In the genomic region with DNA sequence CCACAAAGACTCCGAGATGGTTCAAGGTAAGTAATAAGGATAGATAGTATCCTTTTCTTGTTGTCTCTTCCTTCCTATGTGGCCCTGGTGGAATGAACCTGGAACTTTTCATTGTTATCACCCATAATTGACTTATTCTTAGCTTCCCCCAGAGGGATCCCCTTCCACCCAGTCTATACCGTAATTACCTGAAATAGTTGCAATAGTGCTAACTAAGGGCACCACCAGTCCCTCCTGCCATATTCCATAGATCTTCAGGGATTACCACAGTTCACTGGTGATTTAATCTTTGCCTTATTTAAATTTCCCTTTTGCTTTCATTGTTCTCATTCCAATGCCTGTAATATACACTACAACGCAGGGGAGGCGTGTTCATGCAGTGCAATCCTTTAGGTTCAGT, we compare ENCODE assay signal across 21 cellular contexts. TPM values are rescaled to one million over a fixed set of nuclear protein-coding genes. Genes with fewer than 3 reads are reported as not detected.
DNase-seq lines count a peak whose midpoint lies in the region; ATAC-seq, FAIRE-seq and TF ChIP-seq lines count a peak whose summit lies in the region.
"Had no signal": no experiment of that assay in that cellular context is flagged by ENCODE, and none has a peak within 500 bp of the region (broad histone marks: within the 10 kb centered on the region; RNA-seq: fewer than 3 reads in every experiment).

No MANE protein-coding gene starts in this region.

- CTCF ChIA-PET in H1 (lab: Charles Lee; ENCODE audit: partially characterized antibody) = interaction anchor here (0.6 to 1.3 kb wide), 4 partner anchors 21 to 482 kb away, joined by 3 to 4 read pairs (median 3); no protein-coding TSS in a partner anchor

- H4K91ac ChIP-seq in H1 (replicated peaks; ENCODE audit: insufficient read length, low read length) = no peak overlapping the region
- H4K91ac ChIP-seq in mesenchymal stem cell (ENCODE audit: low read length) = no peak overlapping the region

- FAIRE-seq in H1 (lab: Jason Lieb, UNC) = peak; percentile 45
- FAIRE-seq: GM12891, GM19239 had no signal

- H3K4me2 ChIP-seq in H1 (ENCODE audit: insufficient read depth in 1 of 2, low read depth in 2 of 2, low read length in 2 of 2) = no peak overlapping the region
- no peak overlapping the region for H3K4me2 ChIP-seq in mesendoderm (ENCODE audit: low read length)
- no peak overlapping the region for H3K4me2 ChIP-seq in mesenchymal stem cell (ENCODE audit: low read length, poor library complexity, severe bottlenecking)
- H3K4me2 ChIP-seq: BLaER1 had no signal

- H3K14ac ChIP-seq in H1 (ENCODE audit: insufficient read length) (no peak overlapping the region), mesenchymal stem cell (ENCODE audit: low read length in 2 of 2) (no peak overlapping the region)

- ATAC-seq in HG03571 (IDR thresholded peaks at IDR 0.05; ENCODE audit: unreplicated experiment) = no peak

- H2AFZ ChIP-seq in H1 (ENCODE audit: low read length) = no peak overlapping the region
- H2AFZ ChIP-seq in mesenchymal stem cell (ENCODE audit: low read depth, low read length) = no peak overlapping the region

- H3K79me2 ChIP-seq in H1 (ENCODE audit: control insufficient read depth in 1 of 2, insufficient read depth in 2 of 2, low read length in 2 of 2) (no peaks in the 10 kb centered on the region), mesendoderm (ENCODE audit: control insufficient read depth, insufficient read depth, low read length) (no peaks in the 10 kb centered on the region)

- H3K79me1 ChIP-seq in H1 (ENCODE audit: low read depth, low read length) (no peaks in the 10 kb centered on the region), mesendoderm (ENCODE audit: low read length) (no peaks in the 10 kb centered on the region), mesenchymal stem cell (replicated peaks; ENCODE audit: low read length, poor library complexity, severe bottlenecking) (no peaks in the 10 kb centered on the region)

- H3K23ac ChIP-seq in H1 (ENCODE audit: insufficient read length) (no peak overlapping the region), mesendoderm (ENCODE audit: low read length) (no peak overlapping the region), mesenchymal stem cell (ENCODE audit: low read length in 2 of 2) (no peak overlapping the region)

- no peak overlapping the region for H3K9ac ChIP-seq in H1 (replicated peaks in 1 of 4; ENCODE audit: extremely low read depth in 1 of 4, low read depth in 3 of 4, low read length in 3 of 4)
- no peak overlapping the region for H3K9ac ChIP-seq in mesendoderm (ENCODE audit: low read length)
- no peak overlapping the region for H3K9ac ChIP-seq in mesenchymal stem cell (ENCODE audit: low read length)
- H3K9ac ChIP-seq: BLaER1 had no signal

- H3K4ac ChIP-seq in H1 (replicated peaks; ENCODE audit: insufficient read length, low read depth, low read length) (no peak overlapping the region), mesendoderm (ENCODE audit: low read depth, low read length) (no peak overlapping the region), mesenchymal stem cell (ENCODE audit: low read depth in 1 of 2, low read length in 2 of 2) (no peak overlapping the region)

- no peak for TF ChIP-seq RAD21 in H1 (IDR thresholded peaks at IDR 0.05 in 1 of 2, conservative IDR thresholded peaks at IDR 0.05 in 1 of 2; ENCODE audit: low read depth in 2 of 2, low read length in 2 of 2)

- WGBS in H1 (ENCODE audit: extremely low coverage in 1 of 2, insufficient coverage in 1 of 2, insufficient read length in 1 of 2, insufficient replicate concordance in 2 of 2, low coverage in 1 of 2, low lambda C conversion rate in 2 of 2, missing lambda C conversion rate in 1 of 2), 2 experiments = 68% methylated on average over 4 of the region's 4 CpGs; no CpG with 5 or more reads in 1 of the 2 experiments
- WGBS in mesendoderm (ENCODE audit: extremely low coverage, insufficient coverage, low lambda C conversion rate) = no CpG with 5 or more reads among the region's 4 CpGs
- WGBS in mesenchymal stem cell = 73% methylated on average over 2 of the region's 4 CpGs

- H2BK12ac ChIP-seq in H1 (ENCODE audit: low read depth, low read length) = no peak overlapping the region
- H2BK12ac ChIP-seq in mesenchymal stem cell (ENCODE audit: low read length in 2 of 2) = no peak overlapping the region

- H3K4me1 ChIP-seq in HAP-1 (peaks cover 4% of the 10 kb centered on the region), H1 (replicated peaks in 1 of 4; ENCODE audit: control insufficient read depth in 3 of 4, insufficient read depth in 4 of 4, low read length in 3 of 4) (0 out of 7 replicates have a peak, but pooled peaks cover 0 to 3% (median 0%) of the 10 kb centered on the region in 4 experiments), mesendoderm (ENCODE audit: control insufficient read depth, low read depth, low read length) (no peaks in the 10 kb centered on the region), mesenchymal stem cell (ENCODE audit: control insufficient read depth, insufficient read depth, low read depth, low read length) (no peaks in the 10 kb centered on the region)
- H3K4me1 ChIP-seq: BE2C, BLaER1 had no signal

- in situ Hi-C loops in HAP-1 (cut with MboI; ENCODE audit: low sequenced_read_pairs) = no loop called here

- no peak for TF ChIP-seq EP300 in H1 (IDR thresholded peaks at IDR 0.05; ENCODE audit: borderline replicate concordance in 1 of 2, low read depth in 2 of 2, low read length in 2 of 2)

- DNase-seq in HAP-1 (ENCODE audit: low spot score in 2 of 2) = peak; percentile 42 to 79
- no peak for DNase-seq in H1 (ENCODE audit: low read depth in 1 of 2, low spot score in 2 of 2)
- DNase-seq in mesendoderm = peak; percentile 7
- no peak for DNase-seq in mesenchymal stem cell
- DNase-seq: 8988T; ACHN; BE2C; C1 segment of cervical spinal cord; CD4-positive, alpha-beta memory T cell; CD4-positive, CD25-positive, alpha-beta regulatory T cell; CD8-positive, alpha-beta memory T cell; COR-L47; DMS79 treated with DMSO at 0.1 percent for 48 hours; GF-D8 had no signal

- no peak overlapping the region for H3K27ac ChIP-seq in H1 (ENCODE audit: low read depth, low read length)
- H3K27ac ChIP-seq in mesendoderm (ENCODE audit: low read depth, low read length) = no peak overlapping the region
- no peak overlapping the region for H3K27ac ChIP-seq in mesenchymal stem cell (ENCODE audit: low read length, poor library complexity, severe bottlenecking)
- H3K27ac ChIP-seq: BLaER1 had no signal

- H2BK120ac ChIP-seq in H1 (replicated peaks; ENCODE audit: low read depth, low read length) = no peak overlapping the region
- no peak overlapping the region for H2BK120ac ChIP-seq in mesendoderm (ENCODE audit: low read depth, low read length)
- H2BK120ac ChIP-seq in mesenchymal stem cell (ENCODE audit: low read depth, low read length) = no peak overlapping the region

- H4K20me1 ChIP-seq in H1 (replicated peaks in 1 of 2; ENCODE audit: control insufficient read depth in 1 of 2, insufficient read depth in 2 of 2, low read length in 2 of 2) = no peaks in the 10 kb centered on the region
- H4K20me1 ChIP-seq: BLaER1 had no signal

- H3K18ac ChIP-seq in H1 (ENCODE audit: extremely low read depth, low read length) = no peak overlapping the region
- H3K18ac ChIP-seq in mesendoderm (ENCODE audit: low read length) = no peak overlapping the region
- H3K18ac ChIP-seq in mesenchymal stem cell (ENCODE audit: low read depth in 1 of 2, low read length in 2 of 2) = no peak overlapping the region

- H2BK20ac ChIP-seq in H1 (ENCODE audit: low read length) = no peak overlapping the region

- H3K27me3 ChIP-seq in HAP-1 (ENCODE audit: low read depth) = no peaks in the 10 kb centered on the region
- no peaks in the 10 kb centered on the region for H3K27me3 ChIP-seq in H1 (replicated peaks in 1 of 4; ENCODE audit: control insufficient read depth in 3 of 4, extremely low read depth in 1 of 4, insufficient read depth in 3 of 4, low read length in 3 of 4)
- no peaks in the 10 kb centered on the region for H3K27me3 ChIP-seq in mesendoderm (ENCODE audit: insufficient read depth, low read length, poor library complexity)
- H3K27me3 ChIP-seq in mesenchymal stem cell (ENCODE audit: control insufficient read depth in 1 of 2, insufficient read depth in 1 of 2, low read length in 2 of 2) = no peaks in the 10 kb centered on the region
- H3K27me3 ChIP-seq: BE2C, BLaER1 had no signal

- H2BK15ac ChIP-seq in H1 (ENCODE audit: low read length) (no peak overlapping the region), mesendoderm (replicated peaks; ENCODE audit: low read depth) (no peak overlapping the region), mesenchymal stem cell (ENCODE audit: low read depth, poor library complexity, severe bottlenecking) (no peak overlapping the region)

- TF ChIP-seq POLR2A in H1 (IDR thresholded peaks at IDR 0.05; ENCODE audit: control extremely low read depth in 1 of 2, low read depth in 2 of 2, low read length in 2 of 2) = no peak

- H3K9me3 ChIP-seq in HAP-1 = no peaks in the 10 kb centered on the region
- no peaks in the 10 kb centered on the region for H3K9me3 ChIP-seq in H1 (ENCODE audit: insufficient read depth in 2 of 2, low read depth in 1 of 2, low read length in 1 of 2)
- H3K9me3 ChIP-seq in mesenchymal stem cell (ENCODE audit: control insufficient read depth, low read length) = no peaks in the 10 kb centered on the region
- H3K9me3 ChIP-seq: BE2C, BLaER1 had no signal

- no peak overlapping the region for H4K8ac ChIP-seq in H1 (ENCODE audit: extremely low read depth, insufficient read depth, low read length)
- no peak overlapping the region for H4K8ac ChIP-seq in mesendoderm (ENCODE audit: low read depth, low read length)
- H4K8ac ChIP-seq in mesenchymal stem cell (ENCODE audit: low read length) = no peak overlapping the region

- H3K4me3 ChIP-seq in HAP-1 (no peak overlapping the region), H1 (ENCODE audit: extremely low read depth in 1 of 4, insufficient read depth in 2 of 4, low read depth in 3 of 4, low read length in 4 of 4) (no peak overlapping the region; a peak in 1 of 8 replicates), mesendoderm (ENCODE audit: low read length) (no peak overlapping the region), mesenchymal stem cell (ENCODE audit: insufficient read depth in 1 of 2, low read depth in 1 of 2, low read length in 2 of 2) (no peak overlapping the region)
- H3K4me3 ChIP-seq: BLaER1 had no signal

- no peak overlapping the region for H3K56ac ChIP-seq in H1 (replicated peaks; ENCODE audit: insufficient read length, low read depth, low read length)
- H3K56ac ChIP-seq in mesendoderm (ENCODE audit: low read length) = no peak overlapping the region

- no peak overlapping the region for H2AK5ac ChIP-seq in H1 (ENCODE audit: low read depth, low read length)
- no peak overlapping the region for H2AK5ac ChIP-seq in mesendoderm (ENCODE audit: low read length)
- H2AK5ac ChIP-seq in mesenchymal stem cell (ENCODE audit: low read length, severe bottlenecking) = no peak overlapping the region

- H3K36me3 ChIP-seq in HAP-1 (replicated peaks) (no peaks in the 10 kb centered on the region), H1 (ENCODE audit: control insufficient read depth in 2 of 4, insufficient read depth in 4 of 4, low read length in 3 of 4) (no peaks in the 10 kb centered on the region; a peak in 1 of 8 replicates), mesendoderm (ENCODE audit: control insufficient read depth, insufficient read depth, low read length) (no peaks in the 10 kb centered on the region), mesenchymal stem cell (ENCODE audit: control insufficient read depth in 1 of 2, insufficient read depth in 2 of 2, low read depth in 1 of 2, low read length in 2 of 2) (no peaks in the 10 kb centered on the region)
- H3K36me3 ChIP-seq: BE2C, BLaER1 had no signal

- POLR2A ChIA-PET in H1 (lab: Charles Lee; ENCODE audit: partially characterized antibody) = no interaction called here

- no peak overlapping the region for H4K5ac ChIP-seq in H1 (ENCODE audit: insufficient read length, low read depth, low read length)
- no peak overlapping the region for H4K5ac ChIP-seq in mesendoderm (ENCODE audit: low read length)

- no peak overlapping the region for H2BK5ac ChIP-seq in H1 (ENCODE audit: low read depth, low read length)
- no peak overlapping the region for H2BK5ac ChIP-seq in mesendoderm (ENCODE audit: low read length)
- H2BK5ac ChIP-seq in mesenchymal stem cell (ENCODE audit: low read depth, low read length, poor library complexity, severe bottlenecking) = no peak overlapping the region

- no peak for TF ChIP-seq CTCF in H1 (IDR thresholded peaks at IDR 0.05; ENCODE audit: control extremely low read depth in 1 of 3, insufficient read depth in 1 of 3, low read depth in 1 of 3, low read length in 3 of 3)

- H3K23me2 ChIP-seq in H1 (ENCODE audit: low read depth, low read length) = no peaks in the 10 kb centered on the region

RNA-seq across cellular contexts. Expression of gene OR9K2, which starts 13.8 kb away (rescaled TPM):
- total RNA-seq in H1 (2021; fragmentation: NEBNext Ultra II Directional; extraction: Animal tissue kit (Norgen Biotek cat#: 25700)) = not detected in 2 replicates
- polyA plus RNA-seq in H1 (2011; rRNA removed) = not detected in 2 replicates
- not detected for polyA plus RNA-seq in H1 (2011; cell fraction: cytosol; rRNA removed)
- not detected for polyA plus RNA-seq in H1 (2011; cell fraction: nucleus; rRNA removed)
- polyA plus RNA-seq in H1 (2012, experiment 1 of 2) = not detected in 4 replicates
- not detected for polyA plus RNA-seq in H1 (2012, experiment 2 of 2)
- not detected for polyA plus RNA-seq in H1 (2013, experiment 1 of 2)
- polyA plus RNA-seq in H1 (2013, experiment 2 of 2) = not detected
- 0.22 TPM in 1 of 2 replicates, not detected in the other for polyA minus RNA-seq in H1 (2011; rRNA and poly(A)+ RNA removed)
- not detected for polyA minus RNA-seq in H1 (2011; cell fraction: cytosol; rRNA and poly(A)+ RNA removed)
- not detected for polyA minus RNA-seq in H1 (2011; cell fraction: nucleus; rRNA and poly(A)+ RNA removed)
- polyA plus RNA-seq in mesendoderm (2013, experiment 1 of 2) = not detected
- polyA plus RNA-seq in mesendoderm (2013, experiment 2 of 2) = not detected
- not detected for polyA plus RNA-seq in mesenchymal stem cell (2013, experiment 1 of 2)
- not detected for polyA plus RNA-seq in mesenchymal stem cell (2013, experiment 2 of 2)
- total RNA-seq: A673; CD4-positive, alpha-beta memory T cell; CD4-positive, CD25-positive, alpha-beta regulatory T cell; CD8-positive, alpha-beta memory T cell had no signal
- polyA plus RNA-seq: AG04450; CD14-positive monocyte; CD4-positive, alpha-beta memory T cell; CD4-positive, CD25-positive, alpha-beta regulatory T cell; CD8-positive, alpha-beta memory T cell had no signal

Comparison
In these comparisons a context has a peak if more than half of its experiments do, and no peak if none do; other contexts are left out.
1. DNase-seq: peak in HAP-1 (2 of 2) and mesendoderm (single experiment); none in H1 (0 of 2) and mesenchymal stem cell (single experiment).